ENCODE assay signal across 10 cellular contexts in the genomic region with DNA sequence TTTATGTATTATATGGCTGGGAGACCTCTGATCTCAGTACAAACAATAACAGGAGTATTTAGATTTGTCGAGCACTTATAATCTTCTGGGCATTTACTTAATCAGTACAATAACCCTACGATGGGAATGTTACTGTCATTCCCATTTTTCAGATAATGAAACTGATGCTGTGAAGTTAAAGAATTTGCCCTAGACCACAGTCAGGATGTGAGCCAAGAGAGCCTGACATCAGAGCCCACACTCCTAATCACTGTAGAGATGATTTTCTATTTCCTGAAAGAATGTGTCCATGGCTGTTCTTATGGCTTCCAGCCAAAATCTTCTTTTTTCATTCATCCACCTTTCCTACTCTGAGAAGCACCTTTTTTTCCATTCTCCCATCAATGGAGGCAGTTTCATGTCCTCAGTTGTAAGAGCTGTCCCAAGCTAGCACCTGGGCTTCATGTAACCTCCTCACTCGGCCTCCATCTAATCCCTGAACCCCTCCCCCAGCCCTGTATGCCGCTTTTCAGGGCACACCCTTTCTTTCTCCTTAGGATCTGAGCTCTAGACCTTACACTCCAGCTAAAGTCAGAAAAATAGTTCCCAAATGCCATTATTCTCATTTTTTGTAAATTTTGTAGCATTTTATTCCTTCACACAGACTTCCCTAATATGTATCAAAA. TPM values are rescaled to one million over a fixed set of nuclear protein-coding genes. Genes with fewer than 3 reads are reported as not detected.
DNase-seq lines count a peak whose midpoint lies in the region; TF ChIP-seq lines count a peak whose summit lies in the region.
"Had no signal": no experiment of that assay in that cellular context is flagged by ENCODE, and none has a peak within 500 bp of the region (broad histone marks: within the 10 kb centered on the region; RNA-seq: fewer than 3 reads in every experiment).

No MANE protein-coding gene starts in this region.

- TF ChIP-seq CTCF in dorsolateral prefrontal cortex (IDR thresholded peaks at IDR 0.05 in 54 of 56, conservative IDR thresholded peaks at IDR 0.05 in 2 of 56; ENCODE audit: low read depth in 1 of 56, partially characterized antibody in 56 of 56): no peak

- H3K79me1 ChIP-seq in neuronal stem cell (ENCODE audit: low read depth, low read length): no peaks in the 10 kb centered on the region

- H2BK12ac ChIP-seq in neuronal stem cell (ENCODE audit: low read length): no peak overlapping the region

- H3K4me1 ChIP-seq in BLaER1 (peaks cover 17% of the 10 kb centered on the region), neuronal stem cell (ENCODE audit: control insufficient read depth in 2 of 2, insufficient read depth in 1 of 2, low read depth in 1 of 2, low read length in 2 of 2) (peaks cover 9% of the 10 kb centered on the region in 2 donors)

- H4K8ac ChIP-seq in neuronal stem cell (ENCODE audit: low read depth, low read length): no peak overlapping the region

- peak overlapping the region; percentile 81 for H2AFZ ChIP-seq in neuronal stem cell (ENCODE audit: low read length)

- H4K91ac ChIP-seq in neuronal stem cell (ENCODE audit: low read depth, low read length, poor library complexity): no peak overlapping the region

- H3K27me3 ChIP-seq in BLaER1 (no peaks in the 10 kb centered on the region), dorsolateral prefrontal cortex (peaks cover 0 to 4% (median 0%) of the 10 kb centered on the region in 45 donors), neuronal stem cell (ENCODE audit: control insufficient read depth in 3 of 3, insufficient read depth in 3 of 3, low read depth in 1 of 3, low read length in 3 of 3) (no peaks in the 10 kb centered on the region)

- H3K4me3 ChIP-seq in BLaER1 (no peak overlapping the region), dorsolateral prefrontal cortex (peak overlapping the region in 47 of 59 donors; percentile 22 to 67 (median 48)), neuronal stem cell (ENCODE audit: low read length in 2 of 2) (no peak overlapping the region)
- H3K4me3 ChIP-seq: smooth muscle cell had no signal

- H3K9me3 ChIP-seq in BLaER1: no peaks in the 10 kb centered on the region
- H3K9me3 ChIP-seq in neuronal stem cell (replicated peaks in 1 of 2; ENCODE audit: control insufficient read depth in 2 of 2, insufficient read depth in 1 of 2, low read depth in 1 of 2, low read length in 2 of 2): no peaks in the 10 kb centered on the region

- H2BK5ac ChIP-seq in neuronal stem cell (ENCODE audit: low read length): no peak overlapping the region

- intact Hi-C loops in dorsolateral prefrontal cortex (cut with DNase I): loop anchor here in 1 of 2 donors (1.0 kb wide), 1 partner anchor 10 kb away; no protein-coding TSS in a partner anchor
- intact Hi-C loops in posterior cingulate gyrus (cut with DNase I): no loop called here
- intact Hi-C loops in posterior vena cava (cut with DNase I): no loop called here

- WGBS in neuronal stem cell (ENCODE audit: extremely low coverage in 2 of 2, insufficient read length in 2 of 2, insufficient replicate concordance in 1 of 2), 2 donors: no CpG with 5 or more reads among the region's 4 CpGs

- H3K9ac ChIP-seq in BLaER1 (peak overlapping the region; percentile 58; the same call in 1 of the 2 replicates), neuronal stem cell (ENCODE audit: low read depth, low read length, poor library complexity) (no peak overlapping the region)

- no peaks in the 10 kb centered on the region for H3K36me3 ChIP-seq in BLaER1
- no peaks in the 10 kb centered on the region for H3K36me3 ChIP-seq in neuronal stem cell (replicated peaks in 1 of 2; ENCODE audit: control insufficient read depth in 2 of 2, insufficient read depth in 2 of 2, low read length in 2 of 2)

- H3K4me2 ChIP-seq in BLaER1 (peak overlapping the region; percentile 79), neuronal stem cell (ENCODE audit: insufficient read depth, low read length, poor library complexity, severe bottlenecking) (no peak overlapping the region)
- H3K4me2 ChIP-seq: smooth muscle cell had no signal

- no peak overlapping the region for H3K14ac ChIP-seq in neuronal stem cell (ENCODE audit: low read length)

- no peak overlapping the region for H3K4ac ChIP-seq in neuronal stem cell (ENCODE audit: low read length)

- H2AK5ac ChIP-seq in neuronal stem cell (ENCODE audit: low read depth, low read length): no peak overlapping the region

- H3K27ac ChIP-seq in BLaER1 (peak overlapping the region; percentile 47; the same call in 1 of the 2 replicates), dorsolateral prefrontal cortex (peak overlapping the region in 25 of 59 donors; percentile 0 to 90 (median 62)), neuronal stem cell (replicated peaks; ENCODE audit: low read length) (no peak overlapping the region)

- H2BK120ac ChIP-seq in neuronal stem cell (ENCODE audit: low read depth, low read length): no peak overlapping the region

- H4K20me1 ChIP-seq in BLaER1: no peaks in the 10 kb centered on the region

- no peak overlapping the region for H3K18ac ChIP-seq in neuronal stem cell (ENCODE audit: low read length)

- no peak overlapping the region for H2BK15ac ChIP-seq in neuronal stem cell (ENCODE audit: low read length)

- DNase-seq in M059J (ENCODE audit: low read depth): peak; percentile 86
- no peak for DNase-seq in dorsolateral prefrontal cortex
- no peak for DNase-seq in neuronal stem cell (ENCODE audit: low spot score)
- DNase-seq in posterior cingulate gyrus: no peak
- DNase-seq in central memory CD4-positive, alpha-beta T cell: no peak
- no peak for DNase-seq in posterior vena cava (ENCODE audit: low spot score)
- DNase-seq in NCI-H2107 (lab: John Stamatoyannopoulos, UW): no peak
- DNase-seq: activated CD4-positive, alpha-beta T cell treated with anti-CD3 and anti-CD28 coated beads, Interleukin-2, amount 50 U/mL, for 1 hour had no signal

- no peak overlapping the region for H3K23ac ChIP-seq in neuronal stem cell (ENCODE audit: low read depth, low read length, poor library complexity)

RNA-seq across cellular contexts. Expression of gene CAV1, which starts 12.2 kb away (rescaled TPM):
- 388 and 413 TPM in 2 replicates for total RNA-seq in M059J (2014; rRNA removed; shearing (Covaris generic))
- total RNA-seq in dorsolateral prefrontal cortex: 10 to 100 TPM in 73 of 120 experiments, 1 to 10 TPM in 47; 2.4 to 31.4 (median 11.7) TPM
- 1.3 TPM for polyA plus RNA-seq in neuronal stem cell (2013, experiment 1 of 2)
- polyA plus RNA-seq in neuronal stem cell (2013, experiment 2 of 2): 1.4 TPM
- total RNA-seq in posterior vena cava: 100 to 1,000 TPM; 226 to 291 TPM

RNA-seq across cellular contexts. Expression of gene CAV2, which starts 13.1 kb away (rescaled TPM):
- total RNA-seq in M059J (2014; rRNA removed; shearing (Covaris generic)): 151 and 165 TPM in 2 replicates
- total RNA-seq in dorsolateral prefrontal cortex (10 to 100 TPM in 74 of 120 experiments, 1 to 10 TPM in 46; 5.1 to 23.4 (median 11.4) TPM), posterior vena cava (100 to 1,000 TPM in 1 of 2 donors, 10 to 100 TPM in 1; 81.9 to 102 TPM)
- polyA plus RNA-seq in neuronal stem cell (2013, experiment 1 of 2): 1.2 TPM
- polyA plus RNA-seq in neuronal stem cell (2013, experiment 2 of 2): 1.3 TPM

Comparison
In these comparisons a context has a peak if more than half of its experiments do, and no peak if none do; other contexts are left out.
1. H3K4me3 ChIP-seq: peak in dorsolateral prefrontal cortex (47 of 59); none in BLaER1 (single experiment) and neuronal stem cell (0 of 2).
2. RNA of gene CAV1, which starts 12.2 kb away (total RNA-seq): 388 to 413 TPM in M059J and 226 to 291 TPM in posterior vena cava; 2.4 to 31.4 TPM in dorsolateral prefrontal cortex; every median in the first group is over 4 times any median in the second.